In the genomic region with DNA sequence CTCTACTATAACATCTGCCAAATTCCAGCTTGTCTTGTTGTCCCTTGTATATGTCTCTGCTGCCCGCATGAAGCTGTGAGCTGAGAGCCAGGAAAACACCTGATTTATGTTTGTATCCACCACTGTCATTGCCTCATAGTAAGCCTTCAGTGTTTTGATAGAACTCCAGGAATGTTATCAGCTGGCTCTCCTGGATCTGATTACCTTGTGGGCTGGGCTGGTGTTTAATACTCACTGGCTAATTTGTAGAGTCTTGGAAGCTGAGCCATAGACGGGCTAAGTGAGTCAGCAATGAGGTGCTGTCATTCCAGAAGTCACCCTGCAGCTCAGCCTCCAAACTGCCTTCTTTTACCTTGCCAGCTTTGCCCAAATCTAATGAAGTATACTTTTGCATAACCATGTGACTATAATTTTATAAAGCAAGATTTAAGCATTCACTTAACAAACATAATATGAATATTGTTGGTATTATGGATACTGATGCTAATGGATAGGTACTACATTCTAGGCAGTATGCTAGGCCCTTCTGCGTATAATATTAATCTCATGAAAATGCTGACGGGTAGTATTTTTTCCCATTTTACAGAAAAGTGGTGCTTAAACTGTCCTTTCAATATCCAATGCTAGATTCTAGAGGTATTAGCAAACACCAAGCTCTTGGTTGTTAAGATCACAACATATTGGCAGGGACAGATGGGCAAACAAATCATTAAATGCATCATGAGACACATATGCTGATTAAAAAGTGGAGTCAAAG, we compare ENCODE assay signal across 1 cellular context.
TF ChIP-seq lines count a peak whose summit lies in the region.

No MANE protein-coding gene starts in this region.

TF ChIP-seq in HEK293, 187 proteins besides CTCF, POLR2A, EP300 and RAD21 (continued from another document and continues in another):
- TF ChIP-seq ZNF175 (tag by site-specific recombination; IDR thresholded peaks at IDR 0.05) (no peak), ZNF544 (tag by site-specific recombination; IDR thresholded peaks at IDR 0.05) (no peak), ZNF792 (tag by site-specific recombination; IDR thresholded peaks at IDR 0.05) (no peak), ZNF585B (tag by site-specific recombination; IDR thresholded peaks at IDR 0.05) (no peak), ZNF621 (tag by site-specific recombination; IDR thresholded peaks at IDR 0.05) (no peak), ZNF549 (tag by site-specific recombination; IDR thresholded peaks at IDR 0.05) (no peak), SALL2 (tag by site-specific recombination; IDR thresholded peaks at IDR 0.05; ENCODE audit: borderline replicate concordance) (no peak), ZNF112 (tag by site-specific recombination; IDR thresholded peaks at IDR 0.05) (no peak), ZNF133 (tag by site-specific recombination; IDR thresholded peaks at IDR 0.05) (no peak), ZSCAN23 (tag by site-specific recombination; IDR thresholded peaks at IDR 0.05) (no peak), ZFP3 (tag by site-specific recombination; IDR thresholded peaks at IDR 0.05; ENCODE audit: low read depth) (no peak), ZBTB20 (tag by site-specific recombination; IDR thresholded peaks at IDR 0.05) (no peak), REPIN1 (tag by site-specific recombination; IDR thresholded peaks at IDR 0.05; ENCODE audit: low read depth) (no peak), ZNF560 (tag by site-specific recombination; IDR thresholded peaks at IDR 0.05; ENCODE audit: borderline replicate concordance) (no peak), ZNF132 (tag by site-specific recombination; IDR thresholded peaks at IDR 0.05; ENCODE audit: borderline replicate concordance) (no peak), BCL11B (tag by site-specific recombination; IDR thresholded peaks at IDR 0.05; ENCODE audit: low read depth) (no peak), MYNN (tag by site-specific recombination; IDR thresholded peaks at IDR 0.05; ENCODE audit: borderline replicate concordance) (no peak), ZIC2 (tag by site-specific recombination; IDR thresholded peaks at IDR 0.05) (no peak), PRDM1 (tag by site-specific recombination; IDR thresholded peaks at IDR 0.05) (no peak), ZNF16 (tag by site-specific recombination; IDR thresholded peaks at IDR 0.05; ENCODE audit: low read depth) (no peak), ZNF777 (tag by site-specific recombination; IDR thresholded peaks at IDR 0.05; ENCODE audit: borderline replicate concordance) (no peak), ZNF10 (tag by site-specific recombination; IDR thresholded peaks at IDR 0.05) (no peak), ZFP69B (tag by site-specific recombination; IDR thresholded peaks at IDR 0.05) (no peak), KLF16 (tag by site-specific recombination; IDR thresholded peaks at IDR 0.05) (no peak), ZNF324 (tag by site-specific recombination; IDR thresholded peaks at IDR 0.05) (no peak), ZFP41 (tag by site-specific recombination; IDR thresholded peaks at IDR 0.05; ENCODE audit: borderline replicate concordance) (no peak), ZNF670 (tag by site-specific recombination; IDR thresholded peaks at IDR 0.05; ENCODE audit: low read depth) (no peak), ZNF610 (tag by site-specific recombination; IDR thresholded peaks at IDR 0.05; ENCODE audit: borderline replicate concordance) (no peak), GLI2 (tag by site-specific recombination; IDR thresholded peaks at IDR 0.05; ENCODE audit: borderline replicate concordance, low read depth) (no peak), ZNF155 (tag by site-specific recombination; IDR thresholded peaks at IDR 0.05) (no peak)
- TF ChIP-seq, protein P1, sequence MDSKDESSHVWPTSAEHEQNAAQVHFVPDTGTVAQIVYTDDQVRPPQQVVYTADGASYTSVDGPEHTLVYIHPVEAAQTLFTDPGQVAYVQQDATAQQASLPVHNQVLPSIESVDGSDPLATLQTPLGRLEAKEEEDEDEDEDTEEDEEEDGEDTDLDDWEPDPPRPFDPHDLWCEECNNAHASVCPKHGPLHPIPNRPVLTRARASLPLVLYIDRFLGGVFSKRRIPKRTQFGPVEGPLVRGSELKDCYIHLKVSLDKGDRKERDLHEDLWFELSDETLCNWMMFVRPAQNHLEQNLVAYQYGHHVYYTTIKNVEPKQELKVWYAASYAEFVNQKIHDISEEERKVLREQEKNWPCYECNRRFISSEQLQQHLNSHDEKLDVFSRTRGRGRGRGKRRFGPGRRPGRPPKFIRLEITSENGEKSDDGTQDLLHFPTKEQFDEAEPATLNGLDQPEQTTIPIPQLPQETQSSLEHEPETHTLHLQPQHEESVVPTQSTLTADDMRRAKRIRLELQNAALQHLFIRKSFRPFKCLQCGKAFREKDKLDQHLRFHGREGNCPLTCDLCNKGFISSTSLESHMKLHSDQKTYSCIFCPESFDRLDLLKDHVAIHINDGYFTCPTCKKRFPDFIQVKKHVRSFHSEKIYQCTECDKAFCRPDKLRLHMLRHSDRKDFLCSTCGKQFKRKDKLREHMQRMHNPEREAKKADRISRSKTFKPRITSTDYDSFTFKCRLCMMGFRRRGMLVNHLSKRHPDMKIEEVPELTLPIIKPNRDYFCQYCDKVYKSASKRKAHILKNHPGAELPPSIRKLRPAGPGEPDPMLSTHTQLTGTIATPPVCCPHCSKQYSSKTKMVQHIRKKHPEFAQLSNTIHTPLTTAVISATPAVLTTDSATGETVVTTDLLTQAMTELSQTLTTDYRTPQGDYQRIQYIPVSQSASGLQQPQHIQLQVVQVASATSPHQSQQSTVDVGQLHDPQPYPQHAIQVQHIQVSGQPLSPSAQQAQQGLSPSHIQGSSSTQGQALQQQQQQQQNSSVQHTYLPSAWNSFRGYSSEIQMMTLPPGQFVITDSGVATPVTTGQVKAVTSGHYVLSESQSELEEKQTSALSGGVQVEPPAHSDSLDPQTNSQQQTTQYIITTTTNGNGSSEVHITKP (tag by site-specific recombination; IDR thresholded peaks at IDR 0.05): peak; percentile 32; the same call in 1 of the 2 replicates
- TF ChIP-seq, protein P2, sequence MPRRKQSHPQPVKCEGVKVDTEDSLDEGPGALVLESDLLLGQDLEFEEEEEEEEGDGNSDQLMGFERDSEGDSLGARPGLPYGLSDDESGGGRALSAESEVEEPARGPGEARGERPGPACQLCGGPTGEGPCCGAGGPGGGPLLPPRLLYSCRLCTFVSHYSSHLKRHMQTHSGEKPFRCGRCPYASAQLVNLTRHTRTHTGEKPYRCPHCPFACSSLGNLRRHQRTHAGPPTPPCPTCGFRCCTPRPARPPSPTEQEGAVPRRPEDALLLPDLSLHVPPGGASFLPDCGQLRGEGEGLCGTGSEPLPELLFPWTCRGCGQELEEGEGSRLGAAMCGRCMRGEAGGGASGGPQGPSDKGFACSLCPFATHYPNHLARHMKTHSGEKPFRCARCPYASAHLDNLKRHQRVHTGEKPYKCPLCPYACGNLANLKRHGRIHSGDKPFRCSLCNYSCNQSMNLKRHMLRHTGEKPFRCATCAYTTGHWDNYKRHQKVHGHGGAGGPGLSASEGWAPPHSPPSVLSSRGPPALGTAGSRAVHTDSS (tag by site-specific recombination; IDR thresholded peaks at IDR 0.05): peak; percentile 6; the same call in 1 of the 2 replicates
- TF ChIP-seq, protein P3, sequence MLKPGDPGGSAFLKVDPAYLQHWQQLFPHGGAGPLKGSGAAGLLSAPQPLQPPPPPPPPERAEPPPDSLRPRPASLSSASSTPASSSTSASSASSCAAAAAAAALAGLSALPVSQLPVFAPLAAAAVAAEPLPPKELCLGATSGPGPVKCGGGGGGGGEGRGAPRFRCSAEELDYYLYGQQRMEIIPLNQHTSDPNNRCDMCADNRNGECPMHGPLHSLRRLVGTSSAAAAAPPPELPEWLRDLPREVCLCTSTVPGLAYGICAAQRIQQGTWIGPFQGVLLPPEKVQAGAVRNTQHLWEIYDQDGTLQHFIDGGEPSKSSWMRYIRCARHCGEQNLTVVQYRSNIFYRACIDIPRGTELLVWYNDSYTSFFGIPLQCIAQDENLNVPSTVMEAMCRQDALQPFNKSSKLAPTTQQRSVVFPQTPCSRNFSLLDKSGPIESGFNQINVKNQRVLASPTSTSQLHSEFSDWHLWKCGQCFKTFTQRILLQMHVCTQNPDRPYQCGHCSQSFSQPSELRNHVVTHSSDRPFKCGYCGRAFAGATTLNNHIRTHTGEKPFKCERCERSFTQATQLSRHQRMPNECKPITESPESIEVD (tag by site-specific recombination; IDR thresholded peaks at IDR 0.05): no peak
- TF ChIP-seq, protein P4, sequence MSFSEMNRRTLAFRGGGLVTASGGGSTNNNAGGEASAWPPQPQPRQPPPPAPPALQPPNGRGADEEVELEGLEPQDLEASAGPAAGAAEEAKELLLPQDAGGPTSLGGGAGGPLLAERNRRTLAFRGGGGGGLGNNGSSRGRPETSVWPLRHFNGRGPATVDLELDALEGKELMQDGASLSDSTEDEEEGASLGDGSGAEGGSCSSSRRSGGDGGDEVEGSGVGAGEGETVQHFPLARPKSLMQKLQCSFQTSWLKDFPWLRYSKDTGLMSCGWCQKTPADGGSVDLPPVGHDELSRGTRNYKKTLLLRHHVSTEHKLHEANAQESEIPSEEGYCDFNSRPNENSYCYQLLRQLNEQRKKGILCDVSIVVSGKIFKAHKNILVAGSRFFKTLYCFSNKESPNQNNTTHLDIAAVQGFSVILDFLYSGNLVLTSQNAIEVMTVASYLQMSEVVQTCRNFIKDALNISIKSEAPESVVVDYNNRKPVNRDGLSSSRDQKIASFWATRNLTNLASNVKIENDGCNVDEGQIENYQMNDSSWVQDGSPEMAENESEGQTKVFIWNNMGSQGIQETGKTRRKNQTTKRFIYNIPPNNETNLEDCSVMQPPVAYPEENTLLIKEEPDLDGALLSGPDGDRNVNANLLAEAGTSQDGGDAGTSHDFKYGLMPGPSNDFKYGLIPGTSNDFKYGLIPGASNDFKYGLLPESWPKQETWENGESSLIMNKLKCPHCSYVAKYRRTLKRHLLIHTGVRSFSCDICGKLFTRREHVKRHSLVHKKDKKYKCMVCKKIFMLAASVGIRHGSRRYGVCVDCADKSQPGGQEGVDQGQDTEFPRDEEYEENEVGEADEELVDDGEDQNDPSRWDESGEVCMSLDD (tag by site-specific recombination; IDR thresholded peaks at IDR 0.05): no peak
- TF ChIP-seq, protein P5, sequence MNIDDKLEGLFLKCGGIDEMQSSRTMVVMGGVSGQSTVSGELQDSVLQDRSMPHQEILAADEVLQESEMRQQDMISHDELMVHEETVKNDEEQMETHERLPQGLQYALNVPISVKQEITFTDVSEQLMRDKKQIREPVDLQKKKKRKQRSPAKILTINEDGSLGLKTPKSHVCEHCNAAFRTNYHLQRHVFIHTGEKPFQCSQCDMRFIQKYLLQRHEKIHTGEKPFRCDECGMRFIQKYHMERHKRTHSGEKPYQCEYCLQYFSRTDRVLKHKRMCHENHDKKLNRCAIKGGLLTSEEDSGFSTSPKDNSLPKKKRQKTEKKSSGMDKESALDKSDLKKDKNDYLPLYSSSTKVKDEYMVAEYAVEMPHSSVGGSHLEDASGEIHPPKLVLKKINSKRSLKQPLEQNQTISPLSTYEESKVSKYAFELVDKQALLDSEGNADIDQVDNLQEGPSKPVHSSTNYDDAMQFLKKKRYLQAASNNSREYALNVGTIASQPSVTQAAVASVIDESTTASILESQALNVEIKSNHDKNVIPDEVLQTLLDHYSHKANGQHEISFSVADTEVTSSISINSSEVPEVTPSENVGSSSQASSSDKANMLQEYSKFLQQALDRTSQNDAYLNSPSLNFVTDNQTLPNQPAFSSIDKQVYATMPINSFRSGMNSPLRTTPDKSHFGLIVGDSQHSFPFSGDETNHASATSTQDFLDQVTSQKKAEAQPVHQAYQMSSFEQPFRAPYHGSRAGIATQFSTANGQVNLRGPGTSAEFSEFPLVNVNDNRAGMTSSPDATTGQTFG (tag by site-specific recombination; IDR thresholded peaks at IDR 0.05; ENCODE audit: borderline replicate concordance): no peak
- TF ChIP-seq, protein P6, sequence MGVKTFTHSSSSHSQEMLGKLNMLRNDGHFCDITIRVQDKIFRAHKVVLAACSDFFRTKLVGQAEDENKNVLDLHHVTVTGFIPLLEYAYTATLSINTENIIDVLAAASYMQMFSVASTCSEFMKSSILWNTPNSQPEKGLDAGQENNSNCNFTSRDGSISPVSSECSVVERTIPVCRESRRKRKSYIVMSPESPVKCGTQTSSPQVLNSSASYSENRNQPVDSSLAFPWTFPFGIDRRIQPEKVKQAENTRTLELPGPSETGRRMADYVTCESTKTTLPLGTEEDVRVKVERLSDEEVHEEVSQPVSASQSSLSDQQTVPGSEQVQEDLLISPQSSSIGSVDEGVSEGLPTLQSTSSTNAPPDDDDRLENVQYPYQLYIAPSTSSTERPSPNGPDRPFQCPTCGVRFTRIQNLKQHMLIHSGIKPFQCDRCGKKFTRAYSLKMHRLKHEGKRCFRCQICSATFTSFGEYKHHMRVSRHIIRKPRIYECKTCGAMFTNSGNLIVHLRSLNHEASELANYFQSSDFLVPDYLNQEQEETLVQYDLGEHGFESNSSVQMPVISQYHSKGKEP (tag by site-specific recombination; IDR thresholded peaks at IDR 0.05): no peak
- TF ChIP-seq, protein P7, sequence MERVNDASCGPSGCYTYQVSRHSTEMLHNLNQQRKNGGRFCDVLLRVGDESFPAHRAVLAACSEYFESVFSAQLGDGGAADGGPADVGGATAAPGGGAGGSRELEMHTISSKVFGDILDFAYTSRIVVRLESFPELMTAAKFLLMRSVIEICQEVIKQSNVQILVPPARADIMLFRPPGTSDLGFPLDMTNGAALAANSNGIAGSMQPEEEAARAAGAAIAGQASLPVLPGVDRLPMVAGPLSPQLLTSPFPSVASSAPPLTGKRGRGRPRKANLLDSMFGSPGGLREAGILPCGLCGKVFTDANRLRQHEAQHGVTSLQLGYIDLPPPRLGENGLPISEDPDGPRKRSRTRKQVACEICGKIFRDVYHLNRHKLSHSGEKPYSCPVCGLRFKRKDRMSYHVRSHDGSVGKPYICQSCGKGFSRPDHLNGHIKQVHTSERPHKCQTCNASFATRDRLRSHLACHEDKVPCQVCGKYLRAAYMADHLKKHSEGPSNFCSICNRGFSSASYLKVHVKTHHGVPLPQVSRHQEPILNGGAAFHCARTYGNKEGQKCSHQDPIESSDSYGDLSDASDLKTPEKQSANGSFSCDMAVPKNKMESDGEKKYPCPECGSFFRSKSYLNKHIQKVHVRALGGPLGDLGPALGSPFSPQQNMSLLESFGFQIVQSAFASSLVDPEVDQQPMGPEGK (tag by site-specific recombination; IDR thresholded peaks at IDR 0.05): no peak
- TF ChIP-seq, protein P8, sequence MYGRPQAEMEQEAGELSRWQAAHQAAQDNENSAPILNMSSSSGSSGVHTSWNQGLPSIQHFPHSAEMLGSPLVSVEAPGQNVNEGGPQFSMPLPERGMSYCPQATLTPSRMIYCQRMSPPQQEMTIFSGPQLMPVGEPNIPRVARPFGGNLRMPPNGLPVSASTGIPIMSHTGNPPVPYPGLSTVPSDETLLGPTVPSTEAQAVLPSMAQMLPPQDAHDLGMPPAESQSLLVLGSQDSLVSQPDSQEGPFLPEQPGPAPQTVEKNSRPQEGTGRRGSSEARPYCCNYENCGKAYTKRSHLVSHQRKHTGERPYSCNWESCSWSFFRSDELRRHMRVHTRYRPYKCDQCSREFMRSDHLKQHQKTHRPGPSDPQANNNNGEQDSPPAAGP (tag by site-specific recombination; IDR thresholded peaks at IDR 0.05): no peak
- TF ChIP-seq, protein P9, sequence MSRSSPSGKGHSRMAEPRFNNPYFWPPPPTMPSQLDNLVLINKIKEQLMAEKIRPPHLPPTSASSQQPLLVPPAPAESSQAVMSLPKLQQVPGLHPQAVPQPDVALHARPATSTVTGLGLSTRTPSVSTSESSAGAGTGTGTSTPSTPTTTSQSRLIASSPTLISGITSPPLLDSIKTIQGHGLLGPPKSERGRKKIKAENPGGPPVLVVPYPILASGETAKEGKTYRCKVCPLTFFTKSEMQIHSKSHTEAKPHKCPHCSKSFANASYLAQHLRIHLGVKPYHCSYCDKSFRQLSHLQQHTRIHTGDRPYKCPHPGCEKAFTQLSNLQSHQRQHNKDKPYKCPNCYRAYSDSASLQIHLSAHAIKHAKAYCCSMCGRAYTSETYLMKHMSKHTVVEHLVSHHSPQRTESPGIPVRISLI (tag by site-specific recombination; IDR thresholded peaks at IDR 0.05): no peak
